8 cellular contexts compared by ENCODE assay signal in genomic region chr3:101849714-101850326, GRCh38. TPM values are rescaled to one million over a fixed set of nuclear protein-coding genes. Genes with fewer than 3 reads are reported as not detected.
DNase-seq lines count a peak whose midpoint lies in the region; ATAC-seq and TF ChIP-seq lines count a peak whose summit lies in the region.

No MANE protein-coding gene starts in this region.

- no peaks in the 10 kb centered on the region for H3K27me3 Mint-ChIP-seq in activated naive CD8-positive, alpha-beta T cell treated with anti-CD3 and anti-CD28 coated beads for 36 hours

- peaks cover 68% of the 10 kb centered on the region for H3K36me3 Mint-ChIP-seq in activated naive CD8-positive, alpha-beta T cell treated with anti-CD3 and anti-CD28 coated beads for 36 hours

- H3K9me2 ChIP-seq in hepatocyte (replicated peaks; ENCODE audit: insufficient read depth): no peaks in the 10 kb centered on the region

- H4K20me1 ChIP-seq in hepatocyte (ENCODE audit: insufficient read depth, poor library complexity, severe bottlenecking): peaks cover 44% of the 10 kb centered on the region

- peaks cover 47% of the 10 kb centered on the region for H3K4me1 Mint-ChIP-seq in activated naive CD8-positive, alpha-beta T cell treated with anti-CD3 and anti-CD28 coated beads for 36 hours

- ATAC-seq in GM18517 (IDR thresholded peaks at IDR 0.05; ENCODE audit: unreplicated experiment) (peak; percentile 35), HG03045 (IDR thresholded peaks at IDR 0.05; ENCODE audit: unreplicated experiment) (peak; percentile 32)

- peak overlapping the region; percentile 59 for H3K27ac ChIP-seq in ACC112 (ENCODE audit: low read depth, low read length)
- H3K27ac ChIP-seq in SJCRH30: peak overlapping the region; percentile 43
- peak overlapping the region; percentile 99 for H3K27ac ChIP-seq in hepatocyte

- H3K9me3 Mint-ChIP-seq in activated naive CD8-positive, alpha-beta T cell treated with anti-CD3 and anti-CD28 coated beads for 36 hours: peaks cover 3% of the 10 kb centered on the region

- H3K4me1 ChIP-seq in ACC112 (ENCODE audit: control insufficient read depth, insufficient read depth, low read length, unreplicated experiment) (peaks cover 31% of the 10 kb centered on the region), SJCRH30 (no peaks in the 10 kb centered on the region), hepatocyte (ENCODE audit: insufficient read depth) (peaks cover 16% of the 10 kb centered on the region)

- H3K79me2 ChIP-seq in ACC112 (ENCODE audit: control insufficient read depth, insufficient read depth, low read length, unreplicated experiment) (peaks cover 49% of the 10 kb centered on the region), hepatocyte (peaks cover 49% of the 10 kb centered on the region)

- no peak overlapping the region for H2AFZ ChIP-seq in ACC112 (ENCODE audit: low read length, unreplicated experiment)
- no peak overlapping the region for H2AFZ ChIP-seq in hepatocyte

- H3K27ac Mint-ChIP-seq in activated naive CD8-positive, alpha-beta T cell treated with anti-CD3 and anti-CD28 coated beads for 36 hours: peak overlapping the region; percentile 98

- WGBS in hepatocyte (ENCODE audit: low lambda C conversion rate, missing lambda C conversion rate): under 1% methylated on average over 43 of the region's 67 CpGs

- peak overlapping the region; percentile 92 for H3K4me3 ChIP-seq in ACC112 (ENCODE audit: low read depth, low read length)
- H3K4me3 ChIP-seq in SJCRH30: peak overlapping the region; percentile 78
- peak overlapping the region; percentile 51 for H3K4me3 ChIP-seq in hepatocyte
- peak overlapping the region; percentile 93 for H3K4me3 ChIP-seq in skeletal muscle cell (ENCODE audit: low read depth, low read length)

- H3K36me3 ChIP-seq in ACC112 (ENCODE audit: insufficient read depth, low read length): peaks cover 43% of the 10 kb centered on the region
- H3K36me3 ChIP-seq in SJCRH30: peaks cover 37% of the 10 kb centered on the region
- peaks cover 9% of the 10 kb centered on the region for H3K36me3 ChIP-seq in hepatocyte (replicated peaks; ENCODE audit: insufficient read depth, low read depth)

- no peak for TF ChIP-seq CTCF in hepatocyte (IDR thresholded peaks at IDR 0.05; ENCODE audit: poor library complexity)

- DNase-seq in SJCRH30 (no peak), hepatocyte (ENCODE audit: low spot score) (no peak), skeletal muscle cell (ENCODE audit: low read depth) (no peak), cortex of kidney (lab: John Stamatoyannopoulos, UW) (no peak)
- peak; percentile 62 for DNase-seq in activated naive CD8-positive, alpha-beta T cell treated with anti-CD3 and anti-CD28 coated beads for 36 hours

- peak overlapping the region; percentile 74 for H3K4me2 ChIP-seq in hepatocyte

- H3K9me3 ChIP-seq in SJCRH30 (replicated peaks): no peaks in the 10 kb centered on the region
- H3K9me3 ChIP-seq in hepatocyte (ENCODE audit: low read depth): no peaks in the 10 kb centered on the region

- peak overlapping the region; percentile 93 for H3K4me3 Mint-ChIP-seq in activated naive CD8-positive, alpha-beta T cell treated with anti-CD3 and anti-CD28 coated beads for 36 hours

- no peaks in the 10 kb centered on the region for H3K27me3 ChIP-seq in ACC112 (ENCODE audit: insufficient read depth, low read length)
- H3K27me3 ChIP-seq in SJCRH30: no peaks in the 10 kb centered on the region
- no peaks in the 10 kb centered on the region for H3K27me3 ChIP-seq in hepatocyte

RNA-seq across cellular contexts. Expression of gene NFKBIZ, which starts 0.5 kb away (rescaled TPM):
- total RNA-seq in SJCRH30 (2014; rRNA removed; shearing (Covaris generic)): 5.6 and 5.7 TPM in 2 replicates
- total RNA-seq in activated naive CD8-positive, alpha-beta T cell treated with anti-CD3 and anti-CD28 coated beads for 36 hours: 10 to 100 TPM; 57.7 to 58.8 TPM
- 164 and 182 TPM in 2 replicates for total RNA-seq in hepatocyte
- 160 and 192 TPM in 2 replicates for polyA plus RNA-seq in hepatocyte

Comparison
In these comparisons a context has a peak if more than half of its experiments do, and no peak if none do; other contexts are left out.
1. H3K27ac ChIP-seq: peak in every context shown above with its lines; median percentile 99 in hepatocyte; 59 in ACC112; 43 in SJCRH30.